10 cellular contexts compared by ENCODE assay signal in the genomic region with DNA sequence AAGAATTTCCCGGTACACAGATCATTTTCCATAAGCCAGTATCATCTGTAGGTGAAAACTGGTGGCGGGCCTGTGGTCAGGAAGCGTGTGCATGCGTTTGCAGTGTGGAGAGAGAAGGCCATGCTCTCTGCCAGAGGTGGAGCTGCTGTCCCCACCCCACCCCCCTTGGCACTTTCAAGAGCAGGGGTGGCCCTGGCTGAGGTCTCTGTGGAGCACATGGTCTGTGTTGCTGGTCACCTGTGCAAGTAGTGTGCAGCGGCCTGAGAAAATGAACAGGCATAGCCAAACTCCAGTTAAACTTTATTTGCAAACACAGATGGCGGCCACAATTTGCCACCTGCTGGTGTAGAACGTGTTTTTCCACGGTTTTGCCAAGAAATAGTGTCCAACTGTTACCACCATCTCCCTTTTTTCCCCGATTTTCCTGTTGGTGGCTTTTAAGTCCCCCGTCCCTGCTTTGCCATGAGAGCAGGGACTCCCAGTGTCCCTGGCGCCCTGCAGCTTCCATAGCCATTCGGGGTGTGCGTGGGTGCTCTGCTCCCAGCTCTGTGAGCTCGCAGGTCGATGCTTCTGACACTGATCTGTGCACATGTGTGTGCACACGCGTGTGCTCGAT. TPM values are rescaled to one million over a fixed set of nuclear protein-coding genes. Genes with fewer than 3 reads are reported as not detected.
DNase-seq lines count a peak whose midpoint lies in the region; ATAC-seq and TF ChIP-seq lines count a peak whose summit lies in the region.
"Had no signal": no experiment of that assay in that cellular context is flagged by ENCODE, and none has a peak within 500 bp of the region (broad histone marks: within the 10 kb centered on the region; RNA-seq: fewer than 3 reads in every experiment).

No MANE protein-coding gene starts in this region.

- H2BK15ac ChIP-seq in neuronal stem cell (ENCODE audit: low read length): no peak overlapping the region

- H3K4me1 ChIP-seq in neuronal stem cell (ENCODE audit: control insufficient read depth in 2 of 2, insufficient read depth in 1 of 2, low read depth in 1 of 2, low read length in 2 of 2): peaks cover 8 to 10% of the 10 kb centered on the region in 2 donors

- H3K14ac ChIP-seq in neuronal stem cell (ENCODE audit: low read length): no peak overlapping the region

- H3K23ac ChIP-seq in neuronal stem cell (ENCODE audit: low read depth, low read length, poor library complexity): peak overlapping the region; percentile 69

- H3K36me3 ChIP-seq in neuronal stem cell (replicated peaks in 1 of 2; ENCODE audit: control insufficient read depth in 2 of 2, insufficient read depth in 2 of 2, low read length in 2 of 2): peaks cover 47 to 65% of the 10 kb centered on the region in 2 donors

- H3K9ac ChIP-seq in neuronal stem cell (ENCODE audit: low read depth, low read length, poor library complexity): no peak overlapping the region

- no peaks in the 10 kb centered on the region for H3K9me3 ChIP-seq in neuronal stem cell (replicated peaks in 1 of 2; ENCODE audit: control insufficient read depth in 2 of 2, insufficient read depth in 1 of 2, low read depth in 1 of 2, low read length in 2 of 2)

- peaks cover 31% of the 10 kb centered on the region for H3K79me1 ChIP-seq in neuronal stem cell (ENCODE audit: low read depth, low read length)

- no peak for ATAC-seq in HG03457 (IDR thresholded peaks at IDR 0.05; ENCODE audit: unreplicated experiment)

- H3K4me2 ChIP-seq in neuronal stem cell (ENCODE audit: insufficient read depth, low read length, poor library complexity, severe bottlenecking): no peak overlapping the region

- TF ChIP-seq CTCF in GM12864 (IDR thresholded peaks at IDR 0.05; ENCODE audit: low read depth, low read length, missing control alignments): no peak
- TF ChIP-seq CTCF in NB4 (IDR thresholded peaks at IDR 0.05; ENCODE audit: low read depth, low read length): no peak
- no peak for TF ChIP-seq CTCF in choroid plexus epithelial cell (conservative IDR thresholded peaks at IDR 0.05; ENCODE audit: low read depth, low read length)

- peak overlapping the region; percentile 70 for H4K8ac ChIP-seq in neuronal stem cell (ENCODE audit: low read depth, low read length)

- H2AFZ ChIP-seq in neuronal stem cell (ENCODE audit: low read length): no peak overlapping the region

- WGBS in neuronal stem cell (ENCODE audit: extremely low coverage in 2 of 2, insufficient read length in 2 of 2, insufficient replicate concordance in 1 of 2), 2 donors: no CpG with 5 or more reads among the region's 18 CpGs

- H2AK5ac ChIP-seq in neuronal stem cell (ENCODE audit: low read depth, low read length): no peak overlapping the region

- H3K27me3 ChIP-seq in neuronal stem cell (ENCODE audit: control insufficient read depth in 3 of 3, insufficient read depth in 3 of 3, low read depth in 1 of 3, low read length in 3 of 3): no peaks in the 10 kb centered on the region

- H4K91ac ChIP-seq in neuronal stem cell (ENCODE audit: low read depth, low read length, poor library complexity): no peak overlapping the region

- peak overlapping the region; percentile 67 for H2BK5ac ChIP-seq in neuronal stem cell (ENCODE audit: low read length)

- H3K27ac ChIP-seq in neuronal stem cell (replicated peaks; ENCODE audit: low read length): no peak overlapping the region

- H3K4me3 ChIP-seq in GM12864 (ENCODE audit: low read depth, low read length) (peak overlapping the region; percentile 76), NB4 (ENCODE audit: low read depth, low read length) (peak overlapping the region; percentile 96), choroid plexus epithelial cell (ENCODE audit: low read depth, low read length) (peak overlapping the region; percentile 89), neuronal stem cell (ENCODE audit: low read length in 2 of 2) (peak overlapping the region; percentile 23 to 97)

- H2BK12ac ChIP-seq in neuronal stem cell (ENCODE audit: low read length): no peak overlapping the region

- H2BK120ac ChIP-seq in neuronal stem cell (ENCODE audit: low read depth, low read length): no peak overlapping the region

- TF ChIP-seq POLR2A in NB4 (IDR thresholded peaks at IDR 0.05; ENCODE audit: extremely low read depth, insufficient read length): no peak

- no peak overlapping the region for H3K18ac ChIP-seq in neuronal stem cell (ENCODE audit: low read length)

- H3K4ac ChIP-seq in neuronal stem cell (ENCODE audit: low read length): no peak overlapping the region

- DNase-seq in GM12864 (ENCODE audit: low read depth) (no peak), NB4 (ENCODE audit: low read depth) (no peak), choroid plexus epithelial cell (ENCODE audit: low read depth) (no peak), neuronal stem cell (ENCODE audit: low spot score) (no peak), hippocampal formation (lab: John Stamatoyannopoulos, UW) (no peak), NCI-H345 (lab: John Stamatoyannopoulos, UW) (no peak)
- no peak for DNase-seq in stimulated activated CD4-positive, alpha-beta T cell treated with anti-CD3 and anti-CD28 coated beads, Interleukin-4, amount 100 ng/mL, for 24 hours
- DNase-seq: activated CD8-positive, alpha-beta memory T cell treated with anti-CD3 and anti-CD28 coated beads, Interleukin-2, amount 50 U/mL, for 4 hours; NCI-H1092 had no signal

RNA-seq across cellular contexts. Expression of a gene that starts 2.5 kb away (rescaled TPM):
- polyA plus RNA-seq in neuronal stem cell (2013, experiment 1 of 2): 69.1 TPM
- 69.0 TPM for polyA plus RNA-seq in neuronal stem cell (2013, experiment 2 of 2)
